ENCODE assay signal across 27 cellular contexts in the genomic region with DNA sequence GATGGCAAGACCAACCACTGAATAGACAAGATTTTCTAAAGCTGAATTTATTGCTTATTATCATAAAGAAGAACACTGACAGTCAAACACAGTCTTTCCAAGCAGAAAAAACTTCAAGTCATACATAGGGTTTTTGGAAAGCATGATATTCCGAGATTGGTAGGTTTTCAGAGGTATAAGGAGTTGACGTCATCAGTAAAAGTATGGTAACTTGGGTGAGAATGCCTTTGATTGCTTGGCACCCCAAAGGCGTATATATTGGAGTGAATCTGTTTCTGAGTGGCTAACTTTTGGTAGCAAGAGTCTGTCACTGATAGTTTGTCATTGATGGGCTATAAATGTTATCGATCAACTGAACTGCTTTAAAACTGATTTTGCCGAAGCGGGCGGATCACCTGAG.
"Had no signal": no experiment of that assay in that cellular context is flagged by ENCODE, and none has a peak within 500 bp of the region (broad histone marks: within the 10 kb centered on the region; RNA-seq: fewer than 3 reads in every experiment).

No MANE protein-coding gene starts in this region.

- H3K4me1 ChIP-seq: colonic mucosa, esophagus muscularis mucosa, esophagus squamous epithelium, foreskin keratinocyte, gastrocnemius medialis, gastroesophageal sphincter, heart left ventricle, heart right ventricle had no signal

- H3K36me3 ChIP-seq: colonic mucosa, esophagus muscularis mucosa, esophagus squamous epithelium, gastrocnemius medialis, gastroesophageal sphincter, heart left ventricle, heart right ventricle had no signal

- ATAC-seq: effector memory CD8-positive, alpha-beta T cell; esophagus mucosa; foreskin keratinocyte; gastrocnemius medialis; gastroesophageal sphincter; heart left ventricle; heart right ventricle had no signal

- H3K4me3 ChIP-seq: colonic mucosa, coronary artery, dorsolateral prefrontal cortex, esophagus muscularis mucosa, esophagus squamous epithelium, gastrocnemius medialis, gastroesophageal sphincter, heart left ventricle, heart right ventricle had no signal

- DNase-seq: colonic mucosa; cortex of kidney; dermis blood vessel endothelial cell; dorsolateral prefrontal cortex; effector CD4-positive, alpha-beta T cell; effector CD8-positive, alpha-beta T cell; effector memory CD4-positive, alpha-beta T cell; effector memory CD8-positive, alpha-beta T cell; endodermal cell; erythroblast; esophagus squamous epithelium; foreskin fibroblast; foreskin keratinocyte; foreskin melanocyte; gastrocnemius medialis; glutamatergic neuron; head of caudate nucleus; heart left ventricle; heart right ventricle had no signal

- H3K9me3 ChIP-seq: colonic mucosa, esophagus muscularis mucosa, gastrocnemius medialis, gastroesophageal sphincter had no signal

- FAIRE-seq: endometrium, endothelial cell of umbilical vein, frontal cortex had no signal

- H3K27me3 ChIP-seq: colonic mucosa, dorsolateral prefrontal cortex, esophagus muscularis mucosa, esophagus squamous epithelium, foreskin keratinocyte, gastrocnemius medialis, gastroesophageal sphincter, heart left ventricle, heart right ventricle had no signal

- H3K27ac ChIP-seq: colonic mucosa, coronary artery, dorsolateral prefrontal cortex, epithelial cell of prostate, esophagus muscularis mucosa, esophagus squamous epithelium, foreskin keratinocyte, gastrocnemius medialis, gastroesophageal sphincter, heart left ventricle, heart right ventricle had no signal
